Comparison of ENCODE assay signal across 17 cellular contexts in the genomic region with DNA sequence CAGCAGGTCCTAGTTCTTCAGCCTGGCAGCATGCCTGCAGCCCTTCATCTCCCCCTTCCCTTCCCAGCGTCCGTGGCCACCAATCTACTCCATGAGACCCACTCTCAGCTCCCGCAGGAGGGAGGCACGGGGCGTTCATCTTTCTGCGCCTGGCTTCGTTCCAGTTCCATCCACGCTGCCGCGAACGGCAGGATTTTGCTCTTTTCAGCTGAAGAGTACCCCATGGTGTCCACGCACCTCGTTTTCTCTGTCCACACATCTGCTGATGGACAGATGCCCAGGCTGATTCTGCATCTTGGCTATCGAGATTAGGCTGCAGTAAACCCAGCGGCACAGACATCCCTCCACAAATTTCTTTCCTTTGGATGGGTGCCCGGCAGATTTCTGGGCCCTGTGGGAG.
"Had no signal": no experiment of that assay in that cellular context is flagged by ENCODE, and none has a peak within 500 bp of the region (broad histone marks: within the 10 kb centered on the region; RNA-seq: fewer than 3 reads in every experiment).

No MANE protein-coding gene starts in this region.

- H3K4me1 Mint-ChIP-seq: activated naive CD8-positive, alpha-beta T cell treated with anti-CD3 and anti-CD28 coated beads, Interleukin-2, amount 50 U/mL, for 24 hours had no signal

- H3K27me3 ChIP-seq: ascending aorta, pancreas, uterus had no signal

- H3K36me3 ChIP-seq: ascending aorta, esophagus squamous epithelium, pancreas, thoracic aorta, uterus had no signal

- FAIRE-seq: colon, pancreas had no signal

- DNase-seq: activated CD8-positive, alpha-beta memory T cell treated with anti-CD3 and anti-CD28 coated beads, Interleukin-2, amount 50 U/mL, for 48 hours; activated CD8-positive, alpha-beta T cell treated with anti-CD3 and anti-CD28 coated beads for 36 hours; activated naive CD4-positive, alpha-beta T cell; activated naive CD8-positive, alpha-beta T cell treated with anti-CD3 and anti-CD28 coated beads, Interleukin-2, amount 50 U/mL, for 24 hours; esophagus squamous epithelium; foreskin fibroblast; glutamatergic neuron; left colon; nephron progenitor cell; stimulated activated CD4-positive, alpha-beta T cell treated with anti-CD3 and anti-CD28 coated beads, Interleukin-4, amount 100 ng/mL, for 4 hours; stimulated activated naive CD8-positive, alpha-beta T cell treated with anti-CD3 and anti-CD28 coated beads, Interleukin-15, amount 100 ng/mL, for 72 hours; T1000 had no signal

- H3K27ac ChIP-seq: ascending aorta, pancreas, thoracic aorta, uterus had no signal

- ATAC-seq: activated naive CD8-positive, alpha-beta T cell treated with anti-CD3 and anti-CD28 coated beads, Interleukin-2, amount 50 U/mL, for 24 hours; left colon; stimulated activated naive CD8-positive, alpha-beta T cell treated with anti-CD3 and anti-CD28 coated beads, Interleukin-15, amount 100 ng/mL, for 72 hours had no signal

- H3K9me3 Mint-ChIP-seq: activated CD8-positive, alpha-beta T cell treated with anti-CD3 and anti-CD28 coated beads for 36 hours; activated naive CD8-positive, alpha-beta T cell treated with anti-CD3 and anti-CD28 coated beads, Interleukin-2, amount 50 U/mL, for 24 hours; nephron progenitor cell had no signal

- H3K4me3 ChIP-seq: ascending aorta, esophagus squamous epithelium, pancreas, thoracic aorta, uterus had no signal

- H3K4me3 Mint-ChIP-seq: activated CD8-positive, alpha-beta T cell treated with anti-CD3 and anti-CD28 coated beads for 36 hours; activated naive CD8-positive, alpha-beta T cell treated with anti-CD3 and anti-CD28 coated beads, Interleukin-2, amount 50 U/mL, for 24 hours; nephron progenitor cell; stimulated activated naive CD8-positive, alpha-beta T cell treated with anti-CD3 and anti-CD28 coated beads, Interleukin-15, amount 100 ng/mL, for 72 hours had no signal

- H3K9me3 ChIP-seq: ascending aorta, esophagus squamous epithelium, pancreas, thoracic aorta, uterus had no signal

- H3K27ac Mint-ChIP-seq: activated CD8-positive, alpha-beta T cell treated with anti-CD3 and anti-CD28 coated beads for 36 hours; activated naive CD8-positive, alpha-beta T cell treated with anti-CD3 and anti-CD28 coated beads, Interleukin-2, amount 50 U/mL, for 24 hours; nephron progenitor cell had no signal

- H3K4me1 ChIP-seq: ascending aorta, pancreas, uterus had no signal

- H3K27me3 Mint-ChIP-seq: activated CD8-positive, alpha-beta T cell treated with anti-CD3 and anti-CD28 coated beads for 36 hours had no signal
